22 cellular contexts compared by ENCODE assay signal in the genomic region with DNA sequence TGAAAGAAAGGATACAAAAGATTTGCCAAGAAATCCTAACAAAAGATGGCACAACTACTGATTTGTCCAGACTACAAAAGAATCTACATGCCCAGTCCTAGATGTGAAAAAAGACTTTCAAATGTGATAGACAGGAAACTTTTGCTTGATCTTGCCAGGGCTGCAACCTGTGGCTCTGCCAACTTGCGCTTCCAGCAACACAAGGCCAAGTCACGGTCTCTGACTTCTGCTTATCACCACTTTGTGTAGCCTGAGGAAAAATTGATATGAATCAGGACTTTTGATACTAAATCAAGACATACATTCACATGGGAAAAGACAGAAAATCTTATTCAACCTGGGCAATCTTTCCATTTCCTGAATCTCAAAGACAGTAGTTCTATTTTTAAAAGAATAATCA.
DNase-seq lines count a peak whose midpoint lies in the region; ATAC-seq lines count a peak whose summit lies in the region.
"Had no signal": no experiment of that assay in that cellular context is flagged by ENCODE, and none has a peak within 500 bp of the region (broad histone marks: within the 10 kb centered on the region; RNA-seq: fewer than 3 reads in every experiment).

No MANE protein-coding gene starts in this region.

- CTCF ChIA-PET in activated naive CD4-positive, alpha-beta T cell treated with anti-CD3 and anti-CD28 coated beads for 36 hours (lab: Charles Lee): interaction anchor here (0.7 kb wide), 1 partner anchor 8 kb away, joined by 4 read pairs; no protein-coding TSS in a partner anchor

- no peaks in the 10 kb centered on the region for H3K4me1 ChIP-seq in effector memory CD4-positive, alpha-beta T cell (ENCODE audit: control insufficient read depth, insufficient read depth, low read length, poor library complexity, severe bottlenecking)
- H3K4me1 ChIP-seq: A549; BLaER1 treated with 17β-estradiol and CSF1 and Interleukin-3, amounts not matched to agents 10 nM and 100 nM had no signal

- intact Hi-C loops in activated naive CD4-positive, alpha-beta T cell treated with anti-CD3 and anti-CD28 coated beads for 36 hours (cut with micrococcal nuclease): no loop called here

- in situ Hi-C loops in SK-MEL-5 (cut with HindIII; ENCODE audit: low pct_unique_long_range_greater_than_20kb, low sequenced_read_pairs): no loop called here

- no peaks in the 10 kb centered on the region for H3K27me3 Mint-ChIP-seq in activated naive CD4-positive, alpha-beta T cell treated with anti-CD3 and anti-CD28 coated beads for 36 hours (ENCODE audit: low read depth)
- H3K27me3 Mint-ChIP-seq: B cell; CD4-positive, alpha-beta T cell had no signal

- no peak overlapping the region for H3K27ac ChIP-seq in effector memory CD4-positive, alpha-beta T cell (ENCODE audit: insufficient read depth, low read length, poor library complexity, severe bottlenecking)
- H3K27ac ChIP-seq: 22Rv1; A549; BLaER1 treated with 17β-estradiol and CSF1 and Interleukin-3, amounts not matched to agents 10 nM and 100 nM; C4-2B had no signal

- no peaks in the 10 kb centered on the region for H3K36me3 Mint-ChIP-seq in activated naive CD4-positive, alpha-beta T cell treated with anti-CD3 and anti-CD28 coated beads for 36 hours (ENCODE audit: low read depth)
- H3K36me3 Mint-ChIP-seq: CD8-positive, alpha-beta T cell had no signal

- no peaks in the 10 kb centered on the region for H3K9me3 Mint-ChIP-seq in activated naive CD4-positive, alpha-beta T cell treated with anti-CD3 and anti-CD28 coated beads for 36 hours
- H3K9me3 Mint-ChIP-seq: CD4-positive, alpha-beta T cell; CD8-positive, alpha-beta T cell had no signal

- no peaks in the 10 kb centered on the region for H3K36me3 ChIP-seq in effector memory CD4-positive, alpha-beta T cell (ENCODE audit: control insufficient read depth, insufficient read depth, low read length)
- H3K36me3 ChIP-seq: BLaER1 treated with 17β-estradiol and CSF1 and Interleukin-3, amounts not matched to agents 10 nM and 100 nM had no signal

- H3K27ac Mint-ChIP-seq in activated naive CD4-positive, alpha-beta T cell treated with anti-CD3 and anti-CD28 coated beads for 36 hours: peak overlapping the region; percentile 17
- H3K27ac Mint-ChIP-seq: B cell; CD4-positive, alpha-beta T cell; CD8-positive, alpha-beta T cell had no signal

- H3K4me3 Mint-ChIP-seq in activated naive CD4-positive, alpha-beta T cell treated with anti-CD3 and anti-CD28 coated beads for 36 hours: no peak overlapping the region
- H3K4me3 Mint-ChIP-seq: B cell; CD4-positive, alpha-beta T cell; CD8-positive, alpha-beta T cell had no signal

- no peaks in the 10 kb centered on the region for H3K9me3 ChIP-seq in effector memory CD4-positive, alpha-beta T cell (ENCODE audit: control insufficient read depth, low read length)
- H3K9me3 ChIP-seq: A549; BLaER1 treated with 17β-estradiol and CSF1 and Interleukin-3, amounts not matched to agents 10 nM and 100 nM had no signal

- H3K4me1 Mint-ChIP-seq in activated naive CD4-positive, alpha-beta T cell treated with anti-CD3 and anti-CD28 coated beads for 36 hours (ENCODE audit: low read depth): no peaks in the 10 kb centered on the region
- H3K4me1 Mint-ChIP-seq: B cell had no signal

- no peaks in the 10 kb centered on the region for H3K27me3 ChIP-seq in effector memory CD4-positive, alpha-beta T cell (replicated peaks; ENCODE audit: control insufficient read depth, insufficient read depth, low read length, poor library complexity, severe bottlenecking)
- H3K27me3 ChIP-seq: BLaER1 treated with 17β-estradiol and CSF1 and Interleukin-3, amounts not matched to agents 10 nM and 100 nM had no signal

- ATAC-seq in HG02678 (IDR thresholded peaks at IDR 0.05; ENCODE audit: unreplicated experiment): no peak
- ATAC-seq: A549; CD8-positive, alpha-beta T cell; GM12878 had no signal

- no peak overlapping the region for H3K4me3 ChIP-seq in effector memory CD4-positive, alpha-beta T cell (ENCODE audit: insufficient read depth, low read depth, low read length, poor library complexity, severe bottlenecking)
- H3K4me3 ChIP-seq: A549; BLaER1 treated with 17β-estradiol and CSF1 and Interleukin-3, amounts not matched to agents 10 nM and 100 nM; GM12878 had no signal

- no peak for DNase-seq in activated naive CD4-positive, alpha-beta T cell treated with anti-CD3 and anti-CD28 coated beads for 36 hours
- DNase-seq in activated naive CD4-positive, alpha-beta T cell treated with anti-CD3 and anti-CD28 coated beads, Interleukin-2, amount 50 U/mL, for 16 hours: no peak
- peak; percentile 61 for DNase-seq in SK-MEL-5 (ENCODE audit: low read depth, low spot score)
- DNase-seq in effector memory CD4-positive, alpha-beta T cell: no peak
- DNase-seq: AML-193; CD4-positive, alpha-beta T cell; CD8-positive, alpha-beta T cell; COR-L47; DMS 273 treated with DMSO at 0.1 percent for 48 hours; DMS153; DMS53; DMS79; DND-41; EL; GDM1 had no signal
